ENCODE assay signal across 33 cellular contexts in the genomic region with DNA sequence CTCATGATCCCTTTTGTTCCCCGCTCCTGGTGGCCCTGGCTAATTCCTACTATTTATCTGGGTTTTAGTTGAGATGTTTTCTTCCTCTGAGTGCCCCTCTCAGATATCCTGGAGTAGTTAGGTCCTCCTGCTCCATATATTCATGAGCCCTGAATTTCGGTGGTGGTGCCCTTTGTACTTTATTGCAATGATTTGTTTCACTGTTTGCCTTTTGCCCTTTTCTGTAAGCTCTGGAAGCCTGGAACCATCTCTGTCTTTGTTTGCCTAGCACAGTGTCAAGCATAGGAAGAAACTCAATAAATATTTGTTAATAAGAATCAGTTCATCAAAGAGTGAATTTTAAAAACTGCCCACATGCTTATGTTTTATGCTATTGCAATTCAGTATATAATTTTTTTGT.
"Had no signal": no experiment of that assay in that cellular context is flagged by ENCODE, and none has a peak within 500 bp of the region (broad histone marks: within the 10 kb centered on the region; RNA-seq: fewer than 3 reads in every experiment).

No MANE protein-coding gene starts in this region.

- H3K9me3 Mint-ChIP-seq: activated B cell treated with CpG ODN at 0.5 μM for 24 hours; activated CD4-positive, alpha-beta memory T cell treated with anti-CD3 and anti-CD28 coated beads for 36 hours; activated CD4-positive, alpha-beta T cell treated with anti-CD3 and anti-CD28 coated beads, Interleukin-2, amount 10 ng/mL, durations not matched to agents 24 days and 14 days; activated naive CD4-positive, alpha-beta T cell treated with anti-CD3 and anti-CD28 coated beads for 36 hours; activated naive CD4-positive, alpha-beta T cell treated with anti-CD3 and anti-CD28 coated beads, Interleukin-2, amount 50 U/mL, for 24 hours; activated naive CD8-positive, alpha-beta T cell treated with anti-CD3 and anti-CD28 coated beads, Interleukin-2, amount 10 ng/mL, durations not matched to agents 7 days and 5 days; activated T-helper 1 cell treated with anti-CD3 and anti-CD28 coated beads, Interleukin-12 subunit alpha, Interleukin-12 subunit beta, Interleukin-2, Interleukin-4 antibody, amounts not matched to agents 30 ng/mL and 10 ng/mL and 1 ng/mL, durations not matched to agents 14 hours and 24 hours and 36 hours; activated T-helper 2 cell treated with anti-CD3 and anti-CD28 coated beads, Interferon-gamma antibody, Interleukin-2, Interleukin-4, amounts not matched to agents 10 μg/mL and 5 μg/mL and 100 μg/mL, durations not matched to agents 14 hours and 24 hours and 36 hours; central memory CD8-positive, alpha-beta T cell; dendritic cell treated with granulocyte-macrophage colony-stimulating factor and Interleukin-4, amounts not matched to agents 40 ng/mL and 50 ng/mL, for 4 days; endodermal cell had no signal

- H3K4me3 ChIP-seq: coronary artery, dorsolateral prefrontal cortex, gastrocnemius medialis, heart left ventricle had no signal

- H3K4me1 ChIP-seq: gastrocnemius medialis, heart left ventricle had no signal

- DNase-seq: activated B cell treated with CpG ODN at 0.5 μM for 24 hours; activated CD4-positive, alpha-beta memory T cell treated with anti-CD3 and anti-CD28 coated beads for 36 hours; activated CD4-positive, alpha-beta T cell treated with anti-CD3 and anti-CD28 coated beads for 36 hours; activated CD4-positive, alpha-beta T cell treated with anti-CD3 and anti-CD28 coated beads, Interleukin-2, amount 10 ng/mL, durations not matched to agents 24 days and 14 days; activated CD4-positive, CD25-positive, alpha-beta regulatory T cell treated with anti-CD3 and anti-CD28 coated beads, Interleukin-2, amount 50 U/mL, for 72 hours; activated CD8-positive, alpha-beta memory T cell treated with anti-CD3 and anti-CD28 coated beads, Interleukin-2, amount 10 ng/mL, durations not matched to agents 7 days and 5 days; activated CD8-positive, alpha-beta memory T cell treated with anti-CD3 and anti-CD28 coated beads, Interleukin-2, amount 50 U/mL, for 4 hours; activated CD8-positive, alpha-beta T cell treated with anti-CD3 and anti-CD28 coated beads, Interleukin-2, amount 10 ng/mL, durations not matched to agents 7 days and 5 days; activated effector memory CD4-positive, alpha-beta T cell treated with anti-CD3 and anti-CD28 coated beads, Interleukin-2, amount 50 U/mL, for 16 hours; activated naive CD4-positive, alpha-beta T cell treated with anti-CD3 and anti-CD28 coated beads for 36 hours; activated naive CD8-positive, alpha-beta T cell treated with anti-CD3 and anti-CD28 coated beads, Interleukin-2, amount 10 ng/mL, durations not matched to agents 7 days and 5 days; activated T-cell treated with anti-CD3 and anti-CD28 coated beads, Interleukin-2, amount 50 U/mL, for 1 hour; activated T-cell treated with anti-CD3 and anti-CD28 coated beads, Interleukin-2, amount 50 U/mL, for 48 hours; amniotic stem cell; anterior cingulate cortex; brain microvascular endothelial cell; dorsolateral prefrontal cortex; effector memory CD4-positive, alpha-beta T cell; endodermal cell; foreskin fibroblast; gastrocnemius medialis; glutamatergic neuron; heart left ventricle; T-helper 2 cell; WERI-Rb-1 had no signal

- ATAC-seq: activated CD4-positive, alpha-beta T cell treated with anti-CD3 and anti-CD28 coated beads for 36 hours; activated CD8-positive, alpha-beta memory T cell treated with anti-CD3 and anti-CD28 coated beads, Interleukin-2, amount 10 ng/mL, durations not matched to agents 7 days and 5 days; activated CD8-positive, alpha-beta T cell treated with anti-CD3 and anti-CD28 coated beads, Interleukin-2, amount 10 ng/mL, durations not matched to agents 7 days and 5 days; esophagus mucosa; gastrocnemius medialis; heart left ventricle had no signal

- H3K36me3 ChIP-seq: brain microvascular endothelial cell, gastrocnemius medialis, heart left ventricle, WERI-Rb-1 had no signal

- H3K27ac ChIP-seq: brain microvascular endothelial cell, coronary artery, dorsolateral prefrontal cortex, gastrocnemius medialis, heart left ventricle, WERI-Rb-1 had no signal

- H3K9me3 ChIP-seq: gastrocnemius medialis, heart left ventricle had no signal

- FAIRE-seq: astrocyte had no signal

- H3K4me3 Mint-ChIP-seq: activated B cell treated with CpG ODN at 0.5 μM for 24 hours; activated CD4-positive, alpha-beta memory T cell treated with anti-CD3 and anti-CD28 coated beads for 36 hours; activated CD4-positive, alpha-beta T cell treated with anti-CD3 and anti-CD28 coated beads for 36 hours; activated CD4-positive, alpha-beta T cell treated with anti-CD3 and anti-CD28 coated beads, Interleukin-2, amount 10 ng/mL, durations not matched to agents 24 days and 14 days; activated CD8-positive, alpha-beta memory T cell treated with anti-CD3 and anti-CD28 coated beads, Interleukin-2, amount 10 ng/mL, durations not matched to agents 7 days and 5 days; activated CD8-positive, alpha-beta T cell treated with anti-CD3 and anti-CD28 coated beads, Interleukin-2, amount 10 ng/mL, durations not matched to agents 7 days and 5 days; activated naive CD4-positive, alpha-beta T cell treated with anti-CD3 and anti-CD28 coated beads for 36 hours; activated naive CD4-positive, alpha-beta T cell treated with anti-CD3 and anti-CD28 coated beads, Interleukin-2, amount 50 U/mL, for 24 hours; activated naive CD8-positive, alpha-beta T cell treated with anti-CD3 and anti-CD28 coated beads, Interleukin-2, amount 10 ng/mL, durations not matched to agents 7 days and 5 days; activated T-helper 1 cell treated with anti-CD3 and anti-CD28 coated beads, Interleukin-12 subunit alpha, Interleukin-12 subunit beta, Interleukin-2, Interleukin-4 antibody, amounts not matched to agents 30 ng/mL and 10 ng/mL and 1 ng/mL, durations not matched to agents 14 hours and 24 hours and 36 hours; central memory CD8-positive, alpha-beta T cell; dendritic cell treated with granulocyte-macrophage colony-stimulating factor and Interleukin-4, amounts not matched to agents 40 ng/mL and 50 ng/mL, for 4 days; endodermal cell had no signal

- H3K36me3 Mint-ChIP-seq: activated CD4-positive, alpha-beta memory T cell treated with anti-CD3 and anti-CD28 coated beads for 36 hours; activated CD8-positive, alpha-beta memory T cell treated with anti-CD3 and anti-CD28 coated beads, Interleukin-2, amount 10 ng/mL, durations not matched to agents 7 days and 5 days; activated naive CD4-positive, alpha-beta T cell treated with anti-CD3 and anti-CD28 coated beads, Interleukin-2, amount 50 U/mL, for 24 hours; activated naive CD8-positive, alpha-beta T cell treated with anti-CD3 and anti-CD28 coated beads, Interleukin-2, amount 10 ng/mL, durations not matched to agents 7 days and 5 days had no signal

- H3K27ac Mint-ChIP-seq: activated B cell treated with CpG ODN at 0.5 μM for 24 hours; activated CD4-positive, alpha-beta memory T cell treated with anti-CD3 and anti-CD28 coated beads for 36 hours; activated CD4-positive, alpha-beta T cell treated with anti-CD3 and anti-CD28 coated beads for 36 hours; activated CD4-positive, alpha-beta T cell treated with anti-CD3 and anti-CD28 coated beads, Interleukin-2, amount 10 ng/mL, durations not matched to agents 24 days and 14 days; activated CD8-positive, alpha-beta memory T cell treated with anti-CD3 and anti-CD28 coated beads, Interleukin-2, amount 10 ng/mL, durations not matched to agents 7 days and 5 days; activated CD8-positive, alpha-beta T cell treated with anti-CD3 and anti-CD28 coated beads, Interleukin-2, amount 10 ng/mL, durations not matched to agents 7 days and 5 days; activated naive CD4-positive, alpha-beta T cell treated with anti-CD3 and anti-CD28 coated beads for 36 hours; activated naive CD4-positive, alpha-beta T cell treated with anti-CD3 and anti-CD28 coated beads, Interleukin-2, amount 50 U/mL, for 24 hours; activated naive CD8-positive, alpha-beta T cell treated with anti-CD3 and anti-CD28 coated beads, Interleukin-2, amount 10 ng/mL, durations not matched to agents 7 days and 5 days; activated T-helper 1 cell treated with anti-CD3 and anti-CD28 coated beads, Interleukin-12 subunit alpha, Interleukin-12 subunit beta, Interleukin-2, Interleukin-4 antibody, amounts not matched to agents 30 ng/mL and 10 ng/mL and 1 ng/mL, durations not matched to agents 14 hours and 24 hours and 36 hours; activated T-helper 2 cell treated with anti-CD3 and anti-CD28 coated beads, Interferon-gamma antibody, Interleukin-2, Interleukin-4, amounts not matched to agents 10 μg/mL and 5 μg/mL and 100 μg/mL, durations not matched to agents 14 hours and 24 hours and 36 hours; dendritic cell treated with granulocyte-macrophage colony-stimulating factor and Interleukin-4, amounts not matched to agents 40 ng/mL and 50 ng/mL, for 4 days; endodermal cell had no signal

- H3K4me1 Mint-ChIP-seq: activated B cell treated with CpG ODN at 0.5 μM for 24 hours; activated CD4-positive, alpha-beta T cell treated with anti-CD3 and anti-CD28 coated beads for 36 hours; activated CD4-positive, alpha-beta T cell treated with anti-CD3 and anti-CD28 coated beads, Interleukin-2, amount 10 ng/mL, durations not matched to agents 24 days and 14 days; activated CD8-positive, alpha-beta memory T cell treated with anti-CD3 and anti-CD28 coated beads, Interleukin-2, amount 10 ng/mL, durations not matched to agents 7 days and 5 days; activated naive CD4-positive, alpha-beta T cell treated with anti-CD3 and anti-CD28 coated beads, Interleukin-2, amount 50 U/mL, for 24 hours; central memory CD8-positive, alpha-beta T cell had no signal

- H3K27me3 ChIP-seq: brain microvascular endothelial cell, heart left ventricle had no signal
